ENCODE assay signal across 1 cellular context in the genomic region with DNA sequence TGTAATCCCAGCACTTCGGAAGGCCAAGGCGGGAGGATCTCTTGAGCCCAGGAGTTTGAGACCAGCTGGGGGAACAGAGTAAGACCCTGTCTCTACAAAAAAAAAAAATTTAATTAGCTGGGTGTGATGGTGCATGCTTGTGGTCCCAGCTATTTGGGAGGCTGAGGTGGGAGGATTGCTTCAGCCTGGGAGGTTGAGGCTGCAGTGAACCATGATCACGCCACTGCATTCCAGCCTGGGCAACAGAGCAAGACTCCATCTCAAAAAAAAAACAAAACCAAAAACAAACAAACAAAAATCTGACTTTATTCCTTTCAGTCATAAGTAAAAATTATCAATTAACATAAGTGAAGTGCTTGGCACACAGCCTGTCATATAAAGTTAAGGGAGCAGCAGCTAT. TPM values are rescaled to one million over a fixed set of nuclear protein-coding genes. Genes with fewer than 3 reads are reported as not detected.
"Had no signal": no experiment of that assay in that cellular context is flagged by ENCODE, and none has a peak within 500 bp of the region (broad histone marks: within the 10 kb centered on the region; RNA-seq: fewer than 3 reads in every experiment).

No MANE protein-coding gene starts in this region.

RNA-seq across cellular contexts. Expression of gene CCDC87, which starts 13.7 kb away (rescaled TPM):
- total RNA-seq: natural killer cell treated with Interleukin-12 subunit alpha and Interleukin-12 subunit beta and Interleukin-15 and Interleukin-18, amount 100 ng/mL, for 72 hours had no signal
